In the genomic region with DNA sequence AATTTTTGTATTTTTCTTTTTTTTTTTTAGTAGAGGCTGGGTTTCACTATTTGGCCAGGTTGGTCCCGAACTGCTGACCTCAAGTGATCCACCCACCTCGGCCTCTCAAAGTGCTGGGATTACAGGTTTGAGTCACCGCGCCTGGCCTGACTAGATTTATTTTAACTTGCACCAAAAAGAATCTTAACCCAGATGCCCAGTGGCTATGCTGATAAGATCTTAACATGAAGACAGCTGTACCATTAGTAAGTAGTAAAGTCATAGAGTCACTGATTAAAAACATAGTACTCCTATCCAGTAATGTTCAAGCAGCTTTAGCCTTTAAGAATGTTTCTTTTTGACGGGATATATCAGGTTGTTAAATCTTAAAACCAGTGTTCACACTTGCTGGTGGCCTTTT, we compare ENCODE assay signal across 1 cellular context.
TF ChIP-seq lines count a peak whose summit lies in the region.

No MANE protein-coding gene starts in this region.

TF ChIP-seq in GM23338, 12 proteins besides CTCF, POLR2A, EP300 and RAD21 (continued from another document):
- TF ChIP-seq, protein P1, sequence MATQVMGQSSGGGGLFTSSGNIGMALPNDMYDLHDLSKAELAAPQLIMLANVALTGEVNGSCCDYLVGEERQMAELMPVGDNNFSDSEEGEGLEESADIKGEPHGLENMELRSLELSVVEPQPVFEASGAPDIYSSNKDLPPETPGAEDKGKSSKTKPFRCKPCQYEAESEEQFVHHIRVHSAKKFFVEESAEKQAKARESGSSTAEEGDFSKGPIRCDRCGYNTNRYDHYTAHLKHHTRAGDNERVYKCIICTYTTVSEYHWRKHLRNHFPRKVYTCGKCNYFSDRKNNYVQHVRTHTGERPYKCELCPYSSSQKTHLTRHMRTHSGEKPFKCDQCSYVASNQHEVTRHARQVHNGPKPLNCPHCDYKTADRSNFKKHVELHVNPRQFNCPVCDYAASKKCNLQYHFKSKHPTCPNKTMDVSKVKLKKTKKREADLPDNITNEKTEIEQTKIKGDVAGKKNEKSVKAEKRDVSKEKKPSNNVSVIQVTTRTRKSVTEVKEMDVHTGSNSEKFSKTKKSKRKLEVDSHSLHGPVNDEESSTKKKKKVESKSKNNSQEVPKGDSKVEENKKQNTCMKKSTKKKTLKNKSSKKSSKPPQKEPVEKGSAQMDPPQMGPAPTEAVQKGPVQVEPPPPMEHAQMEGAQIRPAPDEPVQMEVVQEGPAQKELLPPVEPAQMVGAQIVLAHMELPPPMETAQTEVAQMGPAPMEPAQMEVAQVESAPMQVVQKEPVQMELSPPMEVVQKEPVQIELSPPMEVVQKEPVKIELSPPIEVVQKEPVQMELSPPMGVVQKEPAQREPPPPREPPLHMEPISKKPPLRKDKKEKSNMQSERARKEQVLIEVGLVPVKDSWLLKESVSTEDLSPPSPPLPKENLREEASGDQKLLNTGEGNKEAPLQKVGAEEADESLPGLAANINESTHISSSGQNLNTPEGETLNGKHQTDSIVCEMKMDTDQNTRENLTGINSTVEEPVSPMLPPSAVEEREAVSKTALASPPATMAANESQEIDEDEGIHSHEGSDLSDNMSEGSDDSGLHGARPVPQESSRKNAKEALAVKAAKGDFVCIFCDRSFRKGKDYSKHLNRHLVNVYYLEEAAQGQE (IDR thresholded peaks at IDR 0.05; ENCODE audit: unreplicated experiment) = no peak
- TF ChIP-seq JUNB (IDR thresholded peaks at IDR 0.05; ENCODE audit: unreplicated experiment) (no peak), ZNF331 (CRISPR knock-in tag; IDR thresholded peaks at IDR 0.05; ENCODE audit: low read depth) (no peak), NANOG (IDR thresholded peaks at IDR 0.05; ENCODE audit: borderline replicate concordance) (no peak), ZNF114 (CRISPR knock-in tag; IDR thresholded peaks at IDR 0.05) (no peak), EZH2 (IDR thresholded peaks at IDR 0.05; ENCODE audit: low read depth, unreplicated experiment) (no peak), EZH2phosphoT487 (IDR thresholded peaks at IDR 0.05; ENCODE audit: unreplicated experiment) (no peak)
- TF ChIP-seq, protein P2, sequence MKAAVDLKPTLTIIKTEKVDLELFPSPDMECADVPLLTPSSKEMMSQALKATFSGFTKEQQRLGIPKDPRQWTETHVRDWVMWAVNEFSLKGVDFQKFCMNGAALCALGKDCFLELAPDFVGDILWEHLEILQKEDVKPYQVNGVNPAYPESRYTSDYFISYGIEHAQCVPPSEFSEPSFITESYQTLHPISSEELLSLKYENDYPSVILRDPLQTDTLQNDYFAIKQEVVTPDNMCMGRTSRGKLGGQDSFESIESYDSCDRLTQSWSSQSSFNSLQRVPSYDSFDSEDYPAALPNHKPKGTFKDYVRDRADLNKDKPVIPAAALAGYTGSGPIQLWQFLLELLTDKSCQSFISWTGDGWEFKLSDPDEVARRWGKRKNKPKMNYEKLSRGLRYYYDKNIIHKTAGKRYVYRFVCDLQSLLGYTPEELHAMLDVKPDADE (IDR thresholded peaks at IDR 0.05) = no peak
